ENCODE assay signal across 8 cellular contexts in genomic region chr6:134176283-134176975, GRCh38.
DNase-seq lines count a peak whose midpoint lies in the region; ATAC-seq and TF ChIP-seq lines count a peak whose summit lies in the region.

No MANE protein-coding gene starts in this region.

- peaks cover 51% of the 10 kb centered on the region for H3K4me1 ChIP-seq in CD4-positive, alpha-beta memory T cell (ENCODE audit: insufficient read depth, low read length)
- H3K4me1 ChIP-seq in RWPE2 (ENCODE audit: insufficient read depth, poor library complexity, severe bottlenecking) (peaks cover 24% of the 10 kb centered on the region), tibial artery (peaks cover 0 to 27% (median 20%) of the 10 kb centered on the region in 4 donors)

- POLR2A ChIA-PET in CD4-positive, alpha-beta memory T cell (lab: Charles Lee; ENCODE audit: partially characterized antibody): interaction anchor here (1.5 to 2.8 kb wide), 2 partner anchors 464 to 465 kb away, joined by 3 to 24 read pairs; no protein-coding TSS in a partner anchor

- H3K27ac Mint-ChIP-seq in CD4-positive, alpha-beta memory T cell: peak overlapping the region; percentile 91 to 99 (median 96)
- peak overlapping the region; percentile 96 for H3K27ac Mint-ChIP-seq in mesothelial cell of epicardium

- CTCF ChIA-PET in CD4-positive, alpha-beta memory T cell (lab: Charles Lee; ENCODE audit: partially characterized antibody): interaction anchor here (0.6 to 8.5 kb wide), 7 partner anchors 12 to 646 kb away, joined by 3 to 158 read pairs (median 7); no protein-coding TSS in a partner anchor

- no peaks in the 10 kb centered on the region for H3K27me3 ChIP-seq in CD4-positive, alpha-beta memory T cell (ENCODE audit: insufficient read depth, low read length)
- H3K27me3 ChIP-seq in RWPE2 (ENCODE audit: insufficient read depth, poor library complexity, severe bottlenecking): no peaks in the 10 kb centered on the region
- H3K27me3 ChIP-seq in tibial artery: no peaks in the 10 kb centered on the region

- H3K4me1 Mint-ChIP-seq in CD4-positive, alpha-beta memory T cell: peaks cover 37 to 61% (median 52%) of the 10 kb centered on the region in 4 donors
- H3K4me1 Mint-ChIP-seq in mesothelial cell of epicardium: peaks cover 54% of the 10 kb centered on the region

- peaks cover 17% of the 10 kb centered on the region for H3K36me3 ChIP-seq in CD4-positive, alpha-beta memory T cell (ENCODE audit: insufficient read depth, low read length)
- peaks cover 31% of the 10 kb centered on the region for H3K36me3 ChIP-seq in RWPE2 (ENCODE audit: low read depth)
- peaks cover 12 to 18% (median 16%) of the 10 kb centered on the region in 3 donors for H3K36me3 ChIP-seq in tibial artery

- H3K27ac ChIP-seq in CD4-positive, alpha-beta memory T cell (ENCODE audit: low read depth, low read length): no peak overlapping the region
- H3K27ac ChIP-seq in RWPE2 (ENCODE audit: poor library complexity, severe bottlenecking) (peak overlapping the region; percentile 91), tibial artery (peak overlapping the region; percentile 96 to 99)

- no peak for ATAC-seq in RWPE2 (ENCODE audit: low read depth)

- peak overlapping the region; percentile 87 to 98 (median 94) for H3K4me3 Mint-ChIP-seq in CD4-positive, alpha-beta memory T cell
- H3K4me3 Mint-ChIP-seq in mesothelial cell of epicardium: peak overlapping the region; percentile 96

- peaks cover 24 to 32% of the 10 kb centered on the region in 2 donors for H3K36me3 Mint-ChIP-seq in CD4-positive, alpha-beta memory T cell
- H3K36me3 Mint-ChIP-seq in mesothelial cell of epicardium: peaks cover 12% of the 10 kb centered on the region

- no peaks in the 10 kb centered on the region for H3K9me3 Mint-ChIP-seq in CD4-positive, alpha-beta memory T cell
- no peaks in the 10 kb centered on the region for H3K9me3 Mint-ChIP-seq in mesothelial cell of epicardium

- no peak for DNase-seq in CD4-positive, alpha-beta memory T cell
- DNase-seq in RWPE2 (ENCODE audit: low spot score): no peak
- no peak for DNase-seq in epithelial cell of esophagus (ENCODE audit: low read depth)
- DNase-seq in mesothelial cell of epicardium (ENCODE audit: low spot score in 2 of 2, unreplicated experiment in 2 of 2): peak in 1 of 2 experiments; percentile 26
- DNase-seq in tibial artery: peak; percentile 59 to 83
- DNase-seq in NCI-H2029 (lab: John Stamatoyannopoulos, UW): no peak
- DNase-seq in NCI-H748 treated with DMSO at 0.1 percent for 48 hours (lab: John Stamatoyannopoulos, UW): no peak
- DNase-seq in middle frontal gyrus (ENCODE audit: extremely low spot score, low spot score): no peak

- no peaks in the 10 kb centered on the region for H3K9me3 ChIP-seq in CD4-positive, alpha-beta memory T cell (ENCODE audit: control insufficient read depth in 1 of 2, low read length in 2 of 2)
- H3K9me3 ChIP-seq in RWPE2 (ENCODE audit: severe bottlenecking): no peaks in the 10 kb centered on the region
- no peaks in the 10 kb centered on the region for H3K9me3 ChIP-seq in tibial artery

- H3K27me3 Mint-ChIP-seq in CD4-positive, alpha-beta memory T cell: no peaks in the 10 kb centered on the region
- H3K27me3 Mint-ChIP-seq in mesothelial cell of epicardium (ENCODE audit: low read depth): peaks cover 5% of the 10 kb centered on the region

- TF ChIP-seq CTCF in RWPE2 (IDR thresholded peaks at IDR 0.05; ENCODE audit: poor library complexity, severe bottlenecking): no peak
- no peak for TF ChIP-seq CTCF in epithelial cell of esophagus (IDR thresholded peaks at IDR 0.05; ENCODE audit: insufficient read depth, low read depth, low read length, missing control alignments)
- TF ChIP-seq CTCF in mesothelial cell of epicardium (IDR thresholded peaks at IDR 0.05; ENCODE audit: unreplicated experiment): no peak
- TF ChIP-seq CTCF in tibial artery (IDR thresholded peaks at IDR 0.05): no peak

- H3K4me3 ChIP-seq in CD4-positive, alpha-beta memory T cell (ENCODE audit: low read length in 2 of 2): no peak overlapping the region
- H3K4me3 ChIP-seq in RWPE2 (ENCODE audit: severe bottlenecking): no peak overlapping the region
- H3K4me3 ChIP-seq in epithelial cell of esophagus (ENCODE audit: low read length): peak overlapping the region; percentile 95
- peak overlapping the region; percentile 80 to 90 for H3K4me3 ChIP-seq in tibial artery

- intact Hi-C loops in CD4-positive, alpha-beta memory T cell (cut with micrococcal nuclease): loop anchor here (5.0 kb wide), 2 partner anchors 276 to 341 kb away; no protein-coding TSS in a partner anchor
- intact Hi-C loops in tibial artery (cut with DNase I; ENCODE audit: low total_unique reads): loop anchor here (10.0 kb wide), 1 partner anchor 198 kb away; no protein-coding TSS in a partner anchor

Comparison
In these comparisons a context has a peak if more than half of its experiments do, and no peak if none do; other contexts are left out.
1. DNase-seq: peak in tibial artery (2 of 2); none in CD4-positive, alpha-beta memory T cell (0 of 5), RWPE2 (single experiment), epithelial cell of esophagus (single experiment), NCI-H2029 (single experiment), NCI-H748 treated with DMSO at 0.1 percent for 48 hours (single experiment) and middle frontal gyrus (single experiment).
2. H3K4me3 ChIP-seq: peak in epithelial cell of esophagus (single experiment) and tibial artery (2 of 2); none in CD4-positive, alpha-beta memory T cell (0 of 2) and RWPE2 (single experiment).